ENCODE assay signal across 15 cellular contexts in the genomic region with DNA sequence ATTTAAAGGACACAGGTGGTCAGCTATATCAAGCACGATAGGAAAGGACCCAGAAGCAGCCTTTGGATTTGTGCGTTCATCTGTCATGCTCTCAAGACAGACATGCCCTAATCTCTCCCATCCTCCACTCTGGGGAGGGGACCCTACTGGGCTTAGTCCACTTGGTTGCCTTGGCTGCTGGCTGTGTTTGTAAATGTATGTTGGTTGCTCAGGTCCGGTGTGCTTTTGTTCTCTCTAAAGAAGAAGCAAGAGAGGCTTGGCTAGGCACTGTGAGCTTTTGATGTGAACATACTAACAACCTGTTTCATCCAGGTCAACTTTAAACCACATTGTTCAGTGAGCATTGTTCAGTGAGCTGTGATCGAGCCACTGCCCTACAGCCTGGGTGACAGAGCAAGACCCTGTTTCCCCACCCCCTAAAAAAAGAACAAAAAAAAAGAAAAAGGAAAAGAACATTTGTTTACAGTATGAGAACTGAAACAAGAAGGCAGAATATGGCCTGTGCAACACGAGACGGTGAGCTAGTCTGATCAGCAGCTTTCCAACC.
DNase-seq lines count a peak whose midpoint lies in the region; ATAC-seq and TF ChIP-seq lines count a peak whose summit lies in the region.
"Had no signal": no experiment of that assay in that cellular context is flagged by ENCODE, and none has a peak within 500 bp of the region (broad histone marks: within the 10 kb centered on the region; RNA-seq: fewer than 3 reads in every experiment).

No MANE protein-coding gene starts in this region.

- H3K27ac ChIP-seq in DND-41 (ENCODE audit: low read length) (peak overlapping the region; percentile 37), body of pancreas (no peak overlapping the region)
- H3K27ac ChIP-seq: brain microvascular endothelial cell, right lobe of liver had no signal

- WGBS in body of pancreas, 2 donors: 83 to 87% methylated on average over 6 of the region's 6 CpGs

- H3K27ac Mint-ChIP-seq in dendritic cell treated with granulocyte-macrophage colony-stimulating factor and Interleukin-4, amounts not matched to agents 40 ng/mL and 50 ng/mL, for 4 days: peak overlapping the region; percentile 80

- no peaks in the 10 kb centered on the region for H4K20me1 ChIP-seq in DND-41 (ENCODE audit: insufficient read depth, low read length)

- H3K9me3 ChIP-seq in DND-41 (ENCODE audit: insufficient read depth, low read length, severe bottlenecking): no peaks in the 10 kb centered on the region
- H3K9me3 ChIP-seq in body of pancreas: no peaks in the 10 kb centered on the region
- H3K9me3 ChIP-seq: mucosa of descending colon, right lobe of liver had no signal

- no peaks in the 10 kb centered on the region for H3K79me2 ChIP-seq in DND-41 (ENCODE audit: insufficient read depth, low read length)

- DNase-seq in DND-41 (no peak), CD1c-positive myeloid dendritic cell (ENCODE audit: extremely low spot score) (no peak), NOMO-1 treated with dmso at 0.1 percent for 144 hours (lab: John Stamatoyannopoulos, UW; ENCODE audit: unreplicated experiment) (no peak), cortex of kidney (lab: John Stamatoyannopoulos, UW) (no peak), body of pancreas (no peak)
- DNase-seq: brain microvascular endothelial cell, C1 segment of cervical spinal cord, KBM-7, mucosa of descending colon, NCI-H187, right lobe of liver had no signal

- H2AFZ ChIP-seq in DND-41 (ENCODE audit: low read depth, low read length): no peak overlapping the region

- H3K4me1 Mint-ChIP-seq in dendritic cell treated with granulocyte-macrophage colony-stimulating factor and Interleukin-4, amounts not matched to agents 40 ng/mL and 50 ng/mL, for 4 days (ENCODE audit: low read depth): peaks cover 79% of the 10 kb centered on the region

- H3K36me3 ChIP-seq in DND-41 (ENCODE audit: insufficient read depth, low read length): no peaks in the 10 kb centered on the region
- H3K36me3 ChIP-seq in body of pancreas (replicated peaks in 1 of 2; ENCODE audit: insufficient read depth in 1 of 2, low read depth in 2 of 2): no peaks in the 10 kb centered on the region
- H3K36me3 ChIP-seq: brain microvascular endothelial cell, right lobe of liver had no signal

- no peak for TF ChIP-seq POLR2A in body of pancreas (IDR thresholded peaks at IDR 0.05)

- H3K4me2 ChIP-seq in DND-41 (ENCODE audit: insufficient read depth, low read length): no peak overlapping the region

- H3K4me3 ChIP-seq in DND-41 (ENCODE audit: low read depth in 1 of 2, low read length in 2 of 2): no peak overlapping the region
- no peak overlapping the region for H3K4me3 ChIP-seq in body of pancreas
- H3K4me3 ChIP-seq: mucosa of descending colon, right lobe of liver had no signal

- H3K4me1 ChIP-seq in DND-41 (ENCODE audit: insufficient read depth, low read length): peaks cover 45% of the 10 kb centered on the region
- H3K4me1 ChIP-seq in body of pancreas: no peaks in the 10 kb centered on the region

- H3K36me3 Mint-ChIP-seq in dendritic cell treated with granulocyte-macrophage colony-stimulating factor and Interleukin-4, amounts not matched to agents 40 ng/mL and 50 ng/mL, for 4 days (ENCODE audit: low read depth): peaks cover 26% of the 10 kb centered on the region

- no peak overlapping the region for H3K4me3 Mint-ChIP-seq in dendritic cell treated with granulocyte-macrophage colony-stimulating factor and Interleukin-4, amounts not matched to agents 40 ng/mL and 50 ng/mL, for 4 days

- no peaks in the 10 kb centered on the region for H3K9me3 Mint-ChIP-seq in dendritic cell treated with granulocyte-macrophage colony-stimulating factor and Interleukin-4, amounts not matched to agents 40 ng/mL and 50 ng/mL, for 4 days

- TF ChIP-seq CTCF in DND-41 (IDR thresholded peaks at IDR 0.05; ENCODE audit: borderline replicate concordance, extremely low read depth, low read length, poor library complexity, severe bottlenecking) (no peak), body of pancreas (IDR thresholded peaks at IDR 0.05) (no peak)

- intact Hi-C loops in dendritic cell treated with granulocyte-macrophage colony-stimulating factor and Interleukin-4, amounts not matched to agents 40 ng/mL and 50 ng/mL, for 4 days (cut with micrococcal nuclease): no loop called here
- intact Hi-C loops in body of pancreas (cut with DNase I): no loop called here

- H3K9ac ChIP-seq in DND-41 (ENCODE audit: low read depth, low read length): no peak overlapping the region

- no peaks in the 10 kb centered on the region for H3K27me3 Mint-ChIP-seq in dendritic cell treated with granulocyte-macrophage colony-stimulating factor and Interleukin-4, amounts not matched to agents 40 ng/mL and 50 ng/mL, for 4 days

- no peak for ATAC-seq in DND-41 (ENCODE audit: insufficient read depth, low read depth)
- peak; percentile 15 for ATAC-seq in GM19351 (IDR thresholded peaks at IDR 0.05; ENCODE audit: unreplicated experiment)
- peak; percentile 42 for ATAC-seq in HG03159 (IDR thresholded peaks at IDR 0.05; ENCODE audit: unreplicated experiment)
- no peak for ATAC-seq in body of pancreas
- ATAC-seq: esophagus mucosa, mucosa of descending colon, right lobe of liver had no signal

- H3K27me3 ChIP-seq in DND-41 (ENCODE audit: insufficient read depth, low read length, poor library complexity): no peaks in the 10 kb centered on the region
- H3K27me3 ChIP-seq in body of pancreas: no peaks in the 10 kb centered on the region
- H3K27me3 ChIP-seq: brain microvascular endothelial cell, right lobe of liver had no signal

Comparison
In these comparisons a context has a peak if more than half of its experiments do, and no peak if none do; other contexts are left out.
1. ATAC-seq: peak in GM19351 (single experiment) and HG03159 (single experiment); none in DND-41 (single experiment) and body of pancreas (single experiment).